In genomic region chr9:5843450-5844249, GRCh38 we compare ENCODE assay signal across 1 cellular context.
TF ChIP-seq lines count a peak whose summit lies in the region.

No MANE protein-coding gene starts in this region.

TF ChIP-seq in HepG2, 621 proteins besides CTCF, POLR2A, EP300 and RAD21 (continued from another document and continues in another):
- TF ChIP-seq ZNF280B (CRISPR knock-in tag; IDR thresholded peaks at IDR 0.05; ENCODE audit: borderline replicate concordance): no peak
- no peak for TF ChIP-seq ZFP37 (CRISPR knock-in tag; IDR thresholded peaks at IDR 0.05; ENCODE audit: borderline replicate concordance)
- no peak for TF ChIP-seq MLXIP (CRISPR knock-in tag; IDR thresholded peaks at IDR 0.05; ENCODE audit: borderline replicate concordance)
- no peak for TF ChIP-seq ATF5 (CRISPR knock-in tag; IDR thresholded peaks at IDR 0.05; ENCODE audit: low read depth)
- TF ChIP-seq ELF4 (CRISPR knock-in tag; IDR thresholded peaks at IDR 0.05; ENCODE audit: borderline replicate concordance): no peak
- TF ChIP-seq NFYC (CRISPR knock-in tag; IDR thresholded peaks at IDR 0.05): no peak
- TF ChIP-seq HOXA3 (CRISPR knock-in tag; IDR thresholded peaks at IDR 0.05): no peak
- TF ChIP-seq ZNF337 (CRISPR knock-in tag; IDR thresholded peaks at IDR 0.05; ENCODE audit: borderline replicate concordance, low read depth): no peak
- no peak for TF ChIP-seq KDM3A (CRISPR knock-in tag; IDR thresholded peaks at IDR 0.05; ENCODE audit: low read depth)
- TF ChIP-seq TAF1 (CRISPR knock-in tag; IDR thresholded peaks at IDR 0.05): peak; percentile 42; the same call in 1 of the 2 replicates
- no peak for TF ChIP-seq RARG (CRISPR knock-in tag; IDR thresholded peaks at IDR 0.05; ENCODE audit: low read depth)
- TF ChIP-seq ZNF577 (CRISPR knock-in tag; IDR thresholded peaks at IDR 0.05; ENCODE audit: borderline replicate concordance, low read depth): no peak
- no peak for TF ChIP-seq ZNF468 (CRISPR knock-in tag; IDR thresholded peaks at IDR 0.05)
- TF ChIP-seq ZNF777 (CRISPR knock-in tag; IDR thresholded peaks at IDR 0.05): no peak
- TF ChIP-seq ZNF557 (CRISPR knock-in tag; IDR thresholded peaks at IDR 0.05): no peak
- no peak for TF ChIP-seq PLSCR1 (CRISPR knock-in tag; IDR thresholded peaks at IDR 0.05; ENCODE audit: borderline replicate concordance)
- TF ChIP-seq MTERF4 (CRISPR knock-in tag; IDR thresholded peaks at IDR 0.05): no peak
- TF ChIP-seq HNRNPK (IDR thresholded peaks at IDR 0.05; ENCODE audit: low read depth, low read length, poor library complexity, severe bottlenecking): no peak
- TF ChIP-seq SNRNP70 (IDR thresholded peaks at IDR 0.05; ENCODE audit: low read depth, low read length): no peak
- no peak for TF ChIP-seq ZNF207 (IDR thresholded peaks at IDR 0.05; ENCODE audit: borderline replicate concordance)
- peak; percentile 84 for TF ChIP-seq ZNF143 (CRISPR knock-in tag; IDR thresholded peaks at IDR 0.05)
- no peak for TF ChIP-seq MED13 (CRISPR knock-in tag; IDR thresholded peaks at IDR 0.05)
- no peak for TF ChIP-seq ZSCAN29 (CRISPR knock-in tag; conservative IDR thresholded peaks at IDR 0.05)
- no peak for TF ChIP-seq IKZF4 (CRISPR knock-in tag; IDR thresholded peaks at IDR 0.05; ENCODE audit: borderline replicate concordance, low read depth, not compliant biosample characterization)
- no peak for TF ChIP-seq CREB1 (IDR thresholded peaks at IDR 0.05)
- TF ChIP-seq CREB1 (CRISPR knock-in tag; IDR thresholded peaks at IDR 0.05): peak; percentile 58; the same call in 1 of the 2 replicates
- TF ChIP-seq ZBTB39 (CRISPR knock-in tag; IDR thresholded peaks at IDR 0.05): no peak
- TF ChIP-seq RXRB (CRISPR knock-in tag; IDR thresholded peaks at IDR 0.05; ENCODE audit: borderline replicate concordance): peak; percentile 57; the same call in 1 of the 2 replicates
- TF ChIP-seq ZFP41 (CRISPR knock-in tag; IDR thresholded peaks at IDR 0.05; ENCODE audit: borderline replicate concordance): no peak
- TF ChIP-seq NPAS2 (CRISPR knock-in tag; IDR thresholded peaks at IDR 0.05; ENCODE audit: borderline replicate concordance): no peak
- no peak for TF ChIP-seq TBP (CRISPR knock-in tag; IDR thresholded peaks at IDR 0.05)
- no peak for TF ChIP-seq USF2 (IDR thresholded peaks at IDR 0.05; ENCODE audit: low read depth, low read length)
- no peak for TF ChIP-seq USF2 (CRISPR knock-in tag; IDR thresholded peaks at IDR 0.05; ENCODE audit: borderline replicate concordance)
- TF ChIP-seq ZMAT3 (CRISPR knock-in tag; conservative IDR thresholded peaks at IDR 0.05): no peak
- no peak for TF ChIP-seq MZF1 (CRISPR knock-in tag; IDR thresholded peaks at IDR 0.05; ENCODE audit: borderline replicate concordance)
- TF ChIP-seq DR1 (CRISPR knock-in tag; IDR thresholded peaks at IDR 0.05): no peak
- TF ChIP-seq ARNT (IDR thresholded peaks at IDR 0.05): no peak
- TF ChIP-seq ZNF234 (CRISPR knock-in tag; conservative IDR thresholded peaks at IDR 0.05): no peak
- TF ChIP-seq BRF2 (CRISPR knock-in tag; IDR thresholded peaks at IDR 0.05): no peak
- no peak for TF ChIP-seq HDAC6 (IDR thresholded peaks at IDR 0.05; ENCODE audit: low read depth, low read length)
- TF ChIP-seq BRCA1 (CRISPR knock-in tag; IDR thresholded peaks at IDR 0.05): no peak
- no peak for TF ChIP-seq U2AF2 (IDR thresholded peaks at IDR 0.05; ENCODE audit: low read depth, low read length)
- no peak for TF ChIP-seq ZNF225 (CRISPR knock-in tag; IDR thresholded peaks at IDR 0.05)
- TF ChIP-seq ZNF691 (CRISPR knock-in tag; IDR thresholded peaks at IDR 0.05; ENCODE audit: borderline replicate concordance, low read depth): no peak
- no peak for TF ChIP-seq ETS1 (CRISPR knock-in tag; IDR thresholded peaks at IDR 0.05)
- no peak for TF ChIP-seq TBL1XR1 (IDR thresholded peaks at IDR 0.05; ENCODE audit: borderline replicate concordance, low read length, partially characterized antibody)
- no peak for TF ChIP-seq TFDP2 (CRISPR knock-in tag; IDR thresholded peaks at IDR 0.05)
- no peak for TF ChIP-seq NKX3-1 (CRISPR knock-in tag; IDR thresholded peaks at IDR 0.05)
- no peak for TF ChIP-seq ZNF639 (CRISPR knock-in tag; conservative IDR thresholded peaks at IDR 0.05)
- no peak for TF ChIP-seq THAP7 (CRISPR knock-in tag; IDR thresholded peaks at IDR 0.05)
- no peak for TF ChIP-seq ZNF431 (CRISPR knock-in tag; IDR thresholded peaks at IDR 0.05; ENCODE audit: borderline replicate concordance, low read depth)
